In genomic region chr10:103918053-103918846, GRCh38 we compare ENCODE assay signal across 1 cellular context.
A peak's percentile ranks its signal among the peaks of the same experiment; 100 is the strongest.
TF ChIP-seq lines count a peak whose summit lies in the region.

TSS of gene STN1 (minus strand) at chr10:103918184. CDS start at chr10:103917594, 590 bp downstream.

TF ChIP-seq in GM23338, 12 proteins besides CTCF, POLR2A, EP300 and RAD21 (continued from another document):
- TF ChIP-seq ETS1 (IDR thresholded peaks at IDR 0.05) = 0 out of 2 replicates have a peak, but pooled peaks have one; percentile 30
- no peak for TF ChIP-seq JUNB (IDR thresholded peaks at IDR 0.05; ENCODE audit: unreplicated experiment)
- no peak for TF ChIP-seq STAT1 (IDR thresholded peaks at IDR 0.05; ENCODE audit: unreplicated experiment)
- TF ChIP-seq REST (IDR thresholded peaks at IDR 0.05; ENCODE audit: unreplicated experiment) = no peak
- peak; percentile 54 for TF ChIP-seq CREB1 (CRISPR knock-in tag; IDR thresholded peaks at IDR 0.05; ENCODE audit: low read depth)
